Comparison of ENCODE assay signal across 1 cellular context in the genomic region with DNA sequence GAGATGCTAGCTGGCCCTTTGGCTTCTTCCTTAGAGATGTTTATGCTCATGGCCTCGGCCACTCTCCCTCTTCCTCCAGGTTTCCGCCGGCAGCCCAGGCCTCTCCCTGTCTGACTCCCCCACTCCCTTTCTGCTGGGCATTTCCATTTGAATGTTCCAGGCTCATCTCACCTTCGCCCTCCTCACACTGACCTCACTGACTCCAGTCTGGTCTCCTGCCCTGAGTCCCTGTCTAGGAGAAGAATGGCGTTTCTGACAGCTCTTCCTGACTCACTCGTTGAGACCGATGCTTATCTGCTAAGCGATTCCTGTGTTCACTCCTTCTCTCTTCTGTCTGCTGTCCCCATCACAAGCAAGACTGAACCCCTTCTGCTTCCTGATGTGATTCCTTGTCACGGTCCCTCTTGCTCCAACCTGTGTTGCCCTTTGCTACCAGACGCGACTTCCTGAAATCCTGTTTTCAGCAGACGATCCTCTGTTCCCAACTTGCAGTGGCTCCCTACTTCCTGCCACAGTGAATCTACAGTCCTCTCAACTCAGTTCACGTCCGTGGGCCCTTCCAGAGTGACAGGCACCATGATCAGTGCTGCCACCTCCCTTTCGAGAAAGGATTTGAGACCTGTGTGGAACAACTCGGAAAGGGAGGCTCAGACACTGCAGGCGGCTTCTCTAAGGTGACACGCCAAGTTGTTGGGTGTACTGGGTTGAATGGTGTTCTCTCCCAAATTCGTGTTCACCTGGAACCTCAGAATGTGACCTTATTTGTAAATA.
TF ChIP-seq lines count a peak whose summit lies in the region.

No MANE protein-coding gene starts in this region.

TF ChIP-seq in HepG2, 621 proteins besides CTCF, POLR2A, EP300 and RAD21 (continued from another document):
- TF ChIP-seq, protein P1, sequence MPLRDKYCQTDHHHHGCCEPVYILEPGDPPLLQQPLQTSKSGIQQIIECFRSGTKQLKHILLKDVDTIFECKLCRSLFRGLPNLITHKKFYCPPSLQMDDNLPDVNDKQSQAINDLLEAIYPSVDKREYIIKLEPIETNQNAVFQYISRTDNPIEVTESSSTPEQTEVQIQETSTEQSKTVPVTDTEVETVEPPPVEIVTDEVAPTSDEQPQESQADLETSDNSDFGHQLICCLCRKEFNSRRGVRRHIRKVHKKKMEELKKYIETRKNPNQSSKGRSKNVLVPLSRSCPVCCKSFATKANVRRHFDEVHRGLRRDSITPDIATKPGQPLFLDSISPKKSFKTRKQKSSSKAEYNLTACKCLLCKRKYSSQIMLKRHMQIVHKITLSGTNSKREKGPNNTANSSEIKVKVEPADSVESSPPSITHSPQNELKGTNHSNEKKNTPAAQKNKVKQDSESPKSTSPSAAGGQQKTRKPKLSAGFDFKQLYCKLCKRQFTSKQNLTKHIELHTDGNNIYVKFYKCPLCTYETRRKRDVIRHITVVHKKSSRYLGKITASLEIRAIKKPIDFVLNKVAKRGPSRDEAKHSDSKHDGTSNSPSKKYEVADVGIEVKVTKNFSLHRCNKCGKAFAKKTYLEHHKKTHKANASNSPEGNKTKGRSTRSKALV (CRISPR knock-in tag; IDR thresholded peaks at IDR 0.05), result no peak
- TF ChIP-seq ZNF776 (CRISPR knock-in tag; IDR thresholded peaks at IDR 0.05) (0 out of 2 replicates have a peak, but pooled peaks have one; percentile 45), POLR2G (IDR thresholded peaks at IDR 0.05; ENCODE audit: low read depth, low read length) (no peak), STAG1 (CRISPR knock-in tag; IDR thresholded peaks at IDR 0.05) (peak; percentile 46), NR2F6 (IDR thresholded peaks at IDR 0.05) (no peak), NR2F6 (CRISPR knock-in tag; IDR thresholded peaks at IDR 0.05) (no peak)
